10 cellular contexts compared by ENCODE assay signal in genomic region chr6:158772851-158773371, GRCh38. TPM values are rescaled to one million over a fixed set of nuclear protein-coding genes. Genes with fewer than 3 reads are reported as not detected.
DNase-seq lines count a peak whose midpoint lies in the region; ATAC-seq and TF ChIP-seq lines count a peak whose summit lies in the region.
"Had no signal": no experiment of that assay in that cellular context is flagged by ENCODE, and none has a peak within 500 bp of the region (broad histone marks: within the 10 kb centered on the region; RNA-seq: fewer than 3 reads in every experiment).

No MANE protein-coding gene starts in this region.

- peak in 1 of 4 experiments; percentile 13 for ATAC-seq in T-cell (replicated peaks in 1 of 4)
- ATAC-seq in HG03439 (IDR thresholded peaks at IDR 0.05; ENCODE audit: unreplicated experiment) = no peak
- ATAC-seq in gastrocnemius medialis = no peak

- POLR2A ChIA-PET in T-cell (lab: Charles Lee) = interaction anchor here in 1 of 2 donors (1.4 kb wide), 1 partner anchor 10 kb away, joined by 4 read pairs; no protein-coding TSS in a partner anchor

- intact Hi-C loops in sigmoid colon (cut with DNase I) (no loop called here), gastrocnemius medialis (cut with DNase I; ENCODE audit: low total_unique reads) (no loop called here)

- peaks cover 53 to 63% (median 62%) of the 10 kb centered on the region in 3 donors for H3K4me1 Mint-ChIP-seq in T-cell

- H3K27me3 Mint-ChIP-seq in T-cell = no peaks in the 10 kb centered on the region

- peak overlapping the region; percentile 77 to 91 for H3K27ac Mint-ChIP-seq in T-cell

- peaks cover 6% of the 10 kb centered on the region for H3K79me2 ChIP-seq in fibroblast of lung (ENCODE audit: control insufficient read depth, insufficient read depth, low read length)

- H3K4me3 ChIP-seq in fibroblast of lung (replicated peaks in 1 of 4; ENCODE audit: control extremely low read depth in 1 of 4, insufficient read depth in 1 of 4, low read depth in 3 of 4, low read length in 4 of 4) (no peak overlapping the region), sigmoid colon (no peak overlapping the region), gastrocnemius medialis (no peak overlapping the region)
- H3K4me3 ChIP-seq: heart right ventricle, pancreas had no signal

- TF ChIP-seq CTCF in fibroblast of lung (conservative IDR thresholded peaks at IDR 0.05 in 1 of 2, IDR thresholded peaks at IDR 0.05 in 1 of 2; ENCODE audit: low read depth in 1 of 2, low read length in 2 of 2) (no peak), sigmoid colon (IDR thresholded peaks at IDR 0.05) (no peak), gastrocnemius medialis (IDR thresholded peaks at IDR 0.05 in 4 of 5, conservative IDR thresholded peaks at IDR 0.05 in 1 of 5) (no peak)

- H3K27ac ChIP-seq in fibroblast of lung (ENCODE audit: insufficient read depth, low read length) (no peak overlapping the region), sigmoid colon (peak overlapping the region in 2 of 4 donors; percentile 21 to 24), gastrocnemius medialis (no peak overlapping the region)
- H3K27ac ChIP-seq: pancreas had no signal

- TF ChIP-seq EP300 in sigmoid colon (IDR thresholded peaks at IDR 0.05) = no peak

- no peak overlapping the region for H3K4me2 ChIP-seq in fibroblast of lung (ENCODE audit: extremely low read depth, insufficient read depth, low read length)

- no peaks in the 10 kb centered on the region for H3K4me1 ChIP-seq in fibroblast of lung (ENCODE audit: control insufficient read depth, extremely low read depth, insufficient read depth, low read length)
- H3K4me1 ChIP-seq in sigmoid colon = no peaks in the 10 kb centered on the region
- H3K4me1 ChIP-seq in gastrocnemius medialis = no peaks in the 10 kb centered on the region
- H3K4me1 ChIP-seq: pancreas had no signal

- H3K9ac ChIP-seq in fibroblast of lung (ENCODE audit: insufficient read depth, low read length) = no peak overlapping the region

- TF ChIP-seq POLR2A in sigmoid colon (IDR thresholded peaks at IDR 0.05) (no peak), gastrocnemius medialis (IDR thresholded peaks at IDR 0.05) (no peak)

- no peaks in the 10 kb centered on the region for H4K20me1 ChIP-seq in fibroblast of lung (ENCODE audit: control insufficient read depth, extremely low read depth, insufficient read depth, low read length)

- H3K36me3 ChIP-seq in fibroblast of lung (ENCODE audit: control insufficient read depth, insufficient read depth, low read length) (peaks cover 48% of the 10 kb centered on the region), sigmoid colon (peaks cover 40 to 81% (median 62%) of the 10 kb centered on the region in 4 donors), gastrocnemius medialis (peaks cover 0 to 49% of the 10 kb centered on the region in 2 donors)

- H3K4me3 Mint-ChIP-seq in T-cell = peak overlapping the region in 1 of 3 donors; percentile 10

- in situ Hi-C loops in gastrocnemius medialis (cut with MboI; ENCODE audit: low sequenced_read_pairs in 4 of 4) = no loop called here

- CTCF ChIA-PET in T-cell (lab: Charles Lee) = interaction anchor here (0.5 to 1.3 kb wide), 3 partner anchors 48 to 626 kb away, joined by 3 to 9 read pairs (median 3); no protein-coding TSS in a partner anchor

- peak; percentile 64 for DNase-seq in GM03348 (ENCODE audit: low spot score)
- no peak for DNase-seq in T-cell
- peak; percentile 13 to 19 for DNase-seq in fibroblast of lung (ENCODE audit: low read depth in 2 of 2)
- peak; percentile 28 for DNase-seq in sigmoid colon
- DNase-seq in gastrocnemius medialis = no peak
- DNase-seq in NCI-H2227 treated with DMSO at 0.1 percent for 48 hours (lab: John Stamatoyannopoulos, UW) = no peak
- DNase-seq: heart right ventricle, NCI-H1436 treated with DMSO at 0.1 percent for 48 hours had no signal

- no peaks in the 10 kb centered on the region for H3K9me3 Mint-ChIP-seq in T-cell

- no peaks in the 10 kb centered on the region for H3K27me3 ChIP-seq in fibroblast of lung (ENCODE audit: control insufficient read depth, insufficient read depth, low read length)
- no peaks in the 10 kb centered on the region for H3K27me3 ChIP-seq in sigmoid colon
- no peaks in the 10 kb centered on the region for H3K27me3 ChIP-seq in gastrocnemius medialis
- H3K27me3 ChIP-seq: heart right ventricle, pancreas had no signal

- H3K9me3 ChIP-seq in fibroblast of lung (ENCODE audit: control insufficient read depth, insufficient read depth, low read depth, low read length) (no peaks in the 10 kb centered on the region), sigmoid colon (no peaks in the 10 kb centered on the region), gastrocnemius medialis (no peaks in the 10 kb centered on the region)
- H3K9me3 ChIP-seq: heart right ventricle, pancreas had no signal

- H3K36me3 Mint-ChIP-seq in T-cell = peaks cover 79% of the 10 kb centered on the region

- H2AFZ ChIP-seq in fibroblast of lung (ENCODE audit: low read length) = no peak overlapping the region

- 18 to 60% methylated on average over 6 of the region's 6 CpGs for WGBS in sigmoid colon, 2 donors

RNA-seq across cellular contexts. Expression of gene EZR, which starts 46.3 kb away (rescaled TPM):
- total RNA-seq in T-cell (100 to 1,000 TPM; 176 to 286 (median 272) TPM), fibroblast of lung (55.2 and 89.0 TPM in 2 replicates), sigmoid colon (10 to 100 TPM; 33.5 to 46.0 (median 38.3) TPM), gastrocnemius medialis (10 to 100 TPM; 18.1 to 54.1 (median 33.6) TPM)
- polyA plus RNA-seq in fibroblast of lung (105 and 132 TPM in 2 replicates), sigmoid colon (100 to 1,000 TPM; 214 to 333 (median 262) TPM)
- polyA plus RNA-seq in fibroblast of lung (2012) = 103 and 125 TPM in 2 replicates
- 108 and 119 TPM in 2 replicates for polyA minus RNA-seq in fibroblast of lung (ENCODE audit: low replicate concordance)

Comparison
In these comparisons a context has a peak if more than half of its experiments do, and no peak if none do; other contexts are left out.
1. DNase-seq: peak in GM03348 (single experiment), fibroblast of lung (2 of 2) and sigmoid colon (single experiment); none in T-cell (0 of 34), gastrocnemius medialis (0 of 2) and NCI-H2227 treated with DMSO at 0.1 percent for 48 hours (single experiment).